8 cellular contexts compared by ENCODE assay signal in the genomic region with DNA sequence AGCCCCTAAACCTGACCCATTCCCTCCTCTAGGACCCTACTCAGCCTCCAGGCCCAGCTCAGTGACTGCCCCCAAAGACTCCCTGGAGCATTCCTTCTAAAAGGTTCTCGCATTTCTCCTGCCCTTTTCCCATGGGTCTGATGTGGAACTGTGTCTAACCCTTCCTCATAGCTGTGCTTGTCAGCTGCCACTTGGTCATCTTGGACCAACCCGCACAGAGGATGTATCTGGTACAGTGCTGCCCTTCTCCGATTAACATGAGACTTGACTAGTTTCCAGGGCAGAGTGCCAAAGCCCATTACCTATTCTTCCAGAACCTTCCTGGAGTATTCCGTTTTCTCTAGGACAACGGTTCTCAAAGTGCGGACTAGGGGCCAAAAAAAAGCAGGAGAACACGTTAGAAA. TPM values are rescaled to one million over a fixed set of nuclear protein-coding genes. Genes with fewer than 3 reads are reported as not detected.
DNase-seq lines count a peak whose midpoint lies in the region; ATAC-seq, FAIRE-seq and TF ChIP-seq lines count a peak whose summit lies in the region.

No MANE protein-coding gene starts in this region.

- ATAC-seq in GM21619 (IDR thresholded peaks at IDR 0.05; ENCODE audit: unreplicated experiment), result no peak
- ATAC-seq in GM19455 (IDR thresholded peaks at IDR 0.05; ENCODE audit: unreplicated experiment), result no peak

- no peaks in the 10 kb centered on the region for H3K36me3 ChIP-seq in bronchial epithelial cell (ENCODE audit: control insufficient read depth, insufficient read depth, low read length)
- no peaks in the 10 kb centered on the region for H3K36me3 ChIP-seq in tibial artery

- H3K9me3 ChIP-seq in tibial artery, result no peaks in the 10 kb centered on the region

- H3K4me3 ChIP-seq in LNCaP clone FGC (ENCODE audit: low read depth, low read length), result peak overlapping the region; percentile 49
- peak overlapping the region; percentile 72 for H3K4me3 ChIP-seq in bronchial epithelial cell (ENCODE audit: low read depth, low read length)
- H3K4me3 ChIP-seq in lower leg skin (ENCODE audit: low read depth, poor library complexity, severe bottlenecking), result peak overlapping the region; percentile 62
- peak overlapping the region; percentile 74 to 95 for H3K4me3 ChIP-seq in tibial artery

- no peak for TF ChIP-seq CTCF in LNCaP clone FGC (IDR thresholded peaks at IDR 0.05; ENCODE audit: control insufficient read depth, extremely low read depth, insufficient read depth)
- no peak for TF ChIP-seq CTCF in bronchial epithelial cell (IDR thresholded peaks at IDR 0.05; ENCODE audit: insufficient read depth, low read length, severe bottlenecking)
- no peak for TF ChIP-seq CTCF in lower leg skin (IDR thresholded peaks at IDR 0.05)
- TF ChIP-seq CTCF in tibial artery (IDR thresholded peaks at IDR 0.05), result no peak

- DNase-seq in DMS79 treated with DMSO at 0.1 percent for 48 hours (lab: John Stamatoyannopoulos, UW) (peak; percentile 82), LNCaP clone FGC (ENCODE audit: low read depth) (no peak), bronchial epithelial cell (ENCODE audit: low read depth) (peak; percentile 49), lower leg skin (ENCODE audit: low spot score in 2 of 2) (peak in 1 of 2 donors; percentile 63), tibial artery (peak; percentile 69 to 85)
- no peak for DNase-seq in stimulated activated CD4-positive, alpha-beta T cell treated with anti-CD3 and anti-CD28 coated beads, Interleukin-4, amount 100 ng/mL, for 1 hour

- WGBS in lower leg skin, 2 donors, result 28 to 34% methylated on average over 7 of the region's 7 CpGs

- peak overlapping the region; percentile 95 to 99 for H3K27ac ChIP-seq in tibial artery

- FAIRE-seq in bronchial epithelial cell (lab: Jason Lieb, UNC), result no peak

- peaks cover 0 to 33% (median 12%) of the 10 kb centered on the region in 4 donors for H3K4me1 ChIP-seq in tibial artery

- H3K27me3 ChIP-seq in bronchial epithelial cell (ENCODE audit: control insufficient read depth, insufficient read depth, low read length), result no peaks in the 10 kb centered on the region
- no peaks in the 10 kb centered on the region for H3K27me3 ChIP-seq in tibial artery

- no peak for TF ChIP-seq POLR2A in lower leg skin (IDR thresholded peaks at IDR 0.05)

- intact Hi-C loops in lower leg skin (cut with DNase I; ENCODE audit: low total_unique reads), result no loop called here
- intact Hi-C loops in tibial artery (cut with DNase I; ENCODE audit: low total_unique reads), result loop anchor here (10.0 kb wide), 1 partner anchor 53 kb away; the partner anchor contains the start of gene GFPT1

RNA-seq across cellular contexts. Expression of gene NFU1, which starts 0.5 kb away (rescaled TPM):
- total RNA-seq in bronchial epithelial cell, result 23.7 and 37.5 TPM in 2 replicates
- 10 to 100 TPM; 12.8 to 28.1 (median 17.9) TPM for total RNA-seq in lower leg skin

RNA-seq across cellular contexts. Expression of gene GFPT1, which starts 50.7 kb away (rescaled TPM):
- total RNA-seq in bronchial epithelial cell, result 100.0 and 101 TPM in 2 replicates
- 10 to 100 TPM in 3 of 4 donors, 1 to 10 TPM in 1; 9.5 to 12.4 (median 11.2) TPM for total RNA-seq in lower leg skin

Comparison
In these comparisons a context has a peak if more than half of its experiments do, and no peak if none do; other contexts are left out.
1. DNase-seq: peak in DMS79 treated with DMSO at 0.1 percent for 48 hours (single experiment), bronchial epithelial cell (single experiment) and tibial artery (2 of 2); none in LNCaP clone FGC (single experiment) and stimulated activated CD4-positive, alpha-beta T cell treated with anti-CD3 and anti-CD28 coated beads, Interleukin-4, amount 100 ng/mL, for 1 hour (single experiment).
2. Peak in every context shown above with its lines, with median percentiles within 50 percentile points of each other: H3K4me3 ChIP-seq.